8 cellular contexts compared by ENCODE assay signal in genomic region chr1:44819257-44819593, GRCh38. TPM values are rescaled to one million over a fixed set of nuclear protein-coding genes. Genes with fewer than 3 reads are reported as not detected.
DNase-seq lines count a peak whose midpoint lies in the region; ATAC-seq, FAIRE-seq and TF ChIP-seq lines count a peak whose summit lies in the region.

No MANE protein-coding gene starts in this region.

- H3K4me3 ChIP-seq in choroid plexus epithelial cell (ENCODE audit: low read depth, low read length) = peak overlapping the region; percentile 38

- peak overlapping the region; percentile 94 for H3K4me3 Mint-ChIP-seq in CD4-positive, alpha-beta T cell
- H3K4me3 Mint-ChIP-seq in IgD-negative memory B cell (peak overlapping the region; percentile 83 to 94 (median 89)), mesothelial cell of epicardium (peak overlapping the region; percentile 87)

- ATAC-seq in CD4-positive, alpha-beta T cell (ENCODE audit: poor library complexity) = no peak

- peak in 1 of 10 experiments; percentile 23 for DNase-seq in CD4-positive, alpha-beta T cell
- DNase-seq in choroid plexus epithelial cell (ENCODE audit: low read depth) (no peak), mesothelial cell of epicardium (ENCODE audit: low spot score in 2 of 2, unreplicated experiment in 2 of 2) (no peak), GDM1 (lab: John Stamatoyannopoulos, UW) (no peak), hippocampal formation (lab: John Stamatoyannopoulos, UW) (no peak), glomerular visceral epithelial cell (ENCODE audit: extremely low spot score) (no peak), H54 (ENCODE audit: insufficient read length, low spot score) (no peak)

- POLR2A ChIA-PET in CD4-positive, alpha-beta T cell (lab: Charles Lee) = interaction anchor here (0.6 to 12.2 kb wide), 21 partner anchors 11 to 484 kb away, joined by 3 to 599 read pairs (median 5); partner anchors contain the start of genes ARMH1, BEST4, BTBD19 and DYNLT4

- no peak for TF ChIP-seq CTCF in CD4-positive, alpha-beta T cell (IDR thresholded peaks at IDR 0.05)
- TF ChIP-seq CTCF in choroid plexus epithelial cell (conservative IDR thresholded peaks at IDR 0.05; ENCODE audit: low read depth, low read length) (no peak), mesothelial cell of epicardium (IDR thresholded peaks at IDR 0.05; ENCODE audit: unreplicated experiment) (no peak)

- no peak for FAIRE-seq in H54 (lab: Jason Lieb, UNC)

- H3K36me3 Mint-ChIP-seq in CD4-positive, alpha-beta T cell (ENCODE audit: low read depth) = peaks cover 5% of the 10 kb centered on the region
- H3K36me3 Mint-ChIP-seq in IgD-negative memory B cell (no peaks in the 10 kb centered on the region), mesothelial cell of epicardium (peaks cover 11% of the 10 kb centered on the region)

- peaks cover 48% of the 10 kb centered on the region for H3K4me1 Mint-ChIP-seq in CD4-positive, alpha-beta T cell (ENCODE audit: low read depth)
- H3K4me1 Mint-ChIP-seq in IgD-negative memory B cell = peaks cover 17 to 22% (median 18%) of the 10 kb centered on the region in 3 donors
- H3K4me1 Mint-ChIP-seq in mesothelial cell of epicardium = peaks cover 24% of the 10 kb centered on the region

- no peaks in the 10 kb centered on the region for H3K27me3 ChIP-seq in CD4-positive, alpha-beta T cell (ENCODE audit: control insufficient read depth, insufficient read depth, low read length)

- no peaks in the 10 kb centered on the region for H3K9me3 ChIP-seq in CD4-positive, alpha-beta T cell (ENCODE audit: control insufficient read depth, low read length)

- TF ChIP-seq POLR2A in H54 (IDR thresholded peaks at IDR 0.05; ENCODE audit: low read depth, low read length) = no peak

- CTCF ChIA-PET in CD4-positive, alpha-beta T cell (lab: Charles Lee) = interaction anchor here (1.0 to 6.7 kb wide), 8 partner anchors 11 to 90 kb away, joined by 3 to 57 read pairs (median 4); partner anchors contain the start of genes BTBD19, DYNLT4, PLK3 and RNU5D-1

- peak overlapping the region; percentile 96 for H3K27ac ChIP-seq in CD4-positive, alpha-beta T cell (ENCODE audit: low read depth, low read length)

- H3K9me3 Mint-ChIP-seq in CD4-positive, alpha-beta T cell = no peaks in the 10 kb centered on the region
- H3K9me3 Mint-ChIP-seq in IgD-negative memory B cell (no peaks in the 10 kb centered on the region), mesothelial cell of epicardium (peaks cover 8% of the 10 kb centered on the region)

- peak overlapping the region; percentile 100 for H3K27ac Mint-ChIP-seq in CD4-positive, alpha-beta T cell
- H3K27ac Mint-ChIP-seq in IgD-negative memory B cell (peak overlapping the region; percentile 93 to 100 (median 100)), mesothelial cell of epicardium (peak overlapping the region; percentile 100)

- H3K27me3 Mint-ChIP-seq in CD4-positive, alpha-beta T cell = no peaks in the 10 kb centered on the region
- H3K27me3 Mint-ChIP-seq in IgD-negative memory B cell (no peaks in the 10 kb centered on the region), mesothelial cell of epicardium (ENCODE audit: low read depth) (no peaks in the 10 kb centered on the region)

- intact Hi-C loops in CD4-positive, alpha-beta T cell (cut with DNase I, micrococcal nuclease) = loop anchor here (1.0 to 2.0 kb wide), 3 partner anchors 10 to 18 kb away; partner anchors contain the start of gene PLK3 (in 1 of the 2)

RNA-seq across cellular contexts. Expression of gene BTBD19, which starts 10.9 kb away (rescaled TPM):
- total RNA-seq in CD4-positive, alpha-beta T cell = 10 to 100 TPM; 35.9 to 36.5 TPM
- not detected for polyA plus RNA-seq in IgD-negative memory B cell
- 33.6 to 43.7 TPM (median 38.3 TPM) in 3 replicates for total RNA-seq in mesothelial cell of epicardium

RNA-seq across cellular contexts. Expression of gene DYNLT4, which starts 12.1 kb away (rescaled TPM):
- total RNA-seq in CD4-positive, alpha-beta T cell = 1 to 10 TPM; 1.8 to 2.1 TPM
- not detected for polyA plus RNA-seq in IgD-negative memory B cell
- 0.31 to 0.72 TPM (median 0.47 TPM) in 3 replicates for total RNA-seq in mesothelial cell of epicardium

RNA-seq across cellular contexts. Expression of gene PLK3, which starts 19.0 kb away (rescaled TPM):
- total RNA-seq in CD4-positive, alpha-beta T cell = 100 to 1,000 TPM; 794 TPM
- polyA plus RNA-seq in IgD-negative memory B cell = 9.6 TPM
- 24.7 to 27.5 TPM (median 27.4 TPM) in 3 replicates for total RNA-seq in mesothelial cell of epicardium

RNA-seq across cellular contexts. Expression of gene PTCH2, which starts 23.8 kb away (rescaled TPM):
- 1 to 10 TPM; 1.2 TPM for total RNA-seq in CD4-positive, alpha-beta T cell
- polyA plus RNA-seq in IgD-negative memory B cell = 0.21 TPM
- total RNA-seq in mesothelial cell of epicardium = 1.4 to 1.7 TPM (median 1.4 TPM) in 3 replicates

RNA-seq across cellular contexts. Expression of gene BEST4, which starts 31.3 kb away (rescaled TPM):
- 1 to 10 TPM; 1.0 TPM for total RNA-seq in CD4-positive, alpha-beta T cell
- 0.94 TPM for polyA plus RNA-seq in IgD-negative memory B cell
- total RNA-seq in mesothelial cell of epicardium = 1.4 to 1.7 TPM (median 1.4 TPM) in 3 replicates

Comparison
In these comparisons a context has a peak if more than half of its experiments do, and no peak if none do; other contexts are left out.
1. RNA of gene PLK3, which starts 19.0 kb away (total RNA-seq): 794 TPM in CD4-positive, alpha-beta T cell; 24.7 to 27.5 TPM in mesothelial cell of epicardium; every median in the first group is over 10 times any median in the second.
2. Peak in every context shown above with its lines, with median percentiles within 50 percentile points of each other: H3K27ac Mint-ChIP-seq and H3K4me3 Mint-ChIP-seq.